ENCODE assay signal across 7 cellular contexts in the genomic region with DNA sequence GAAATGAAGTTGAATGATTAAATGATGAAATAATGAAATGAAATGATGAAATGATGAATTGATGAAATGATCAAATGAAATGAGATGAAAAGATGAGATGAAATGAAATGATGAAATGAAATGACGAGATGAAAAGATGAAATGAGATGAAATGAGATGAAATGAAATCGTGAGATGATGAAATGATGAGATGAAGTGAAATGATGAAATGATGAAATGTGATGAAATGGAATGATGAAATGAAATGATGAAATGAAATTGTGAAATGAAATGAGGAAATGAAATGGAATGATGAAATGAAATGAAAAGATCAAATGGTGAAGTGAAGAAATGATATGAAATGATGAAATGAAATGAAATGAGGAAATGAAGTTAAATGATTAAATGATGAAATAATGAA.
A peak's percentile ranks its signal among the peaks of the same experiment; 100 is the strongest.
DNase-seq lines count a peak whose midpoint lies in the region; ATAC-seq, FAIRE-seq and TF ChIP-seq lines count a peak whose summit lies in the region.
"Not testable (repeated sequence)": the region's sequence is repeated elsewhere in the genome, so short reads cannot be mapped to it uniquely, and the experiment has no call there.

No MANE protein-coding gene starts in this region.

- peak overlapping the region; percentile 61 for H3K27ac Mint-ChIP-seq in activated CD4-positive, alpha-beta T cell treated with anti-CD3 and anti-CD28 coated beads, Interleukin-2, amount 10 ng/mL, durations not matched to agents 7 days and 5 days
- peak overlapping the region; percentile 88 for H3K27ac Mint-ChIP-seq in activated T-cell treated with anti-CD3 and anti-CD28 coated beads, Interleukin-2, amount 50 U/mL, for 24 hours
- H3K27ac Mint-ChIP-seq in activated naive CD8-positive, alpha-beta T cell: peak overlapping the region; percentile 61
- H3K27ac Mint-ChIP-seq in central memory CD8-positive, alpha-beta T cell (ENCODE audit: low read depth): peak overlapping the region; percentile 67
- peak overlapping the region; percentile 91 for H3K27ac Mint-ChIP-seq in progenitor cell of endocrine pancreas

- H3K27me3 Mint-ChIP-seq in activated CD4-positive, alpha-beta T cell treated with anti-CD3 and anti-CD28 coated beads, Interleukin-2, amount 10 ng/mL, durations not matched to agents 7 days and 5 days: peaks cover 30% of the 10 kb centered on the region
- H3K27me3 Mint-ChIP-seq in activated T-cell treated with anti-CD3 and anti-CD28 coated beads, Interleukin-2, amount 50 U/mL, for 24 hours: peaks cover 20% of the 10 kb centered on the region
- H3K27me3 Mint-ChIP-seq in activated naive CD8-positive, alpha-beta T cell: peaks cover 19% of the 10 kb centered on the region
- H3K27me3 Mint-ChIP-seq in central memory CD8-positive, alpha-beta T cell: peaks cover 33% of the 10 kb centered on the region
- peaks cover 21% of the 10 kb centered on the region for H3K27me3 Mint-ChIP-seq in progenitor cell of endocrine pancreas

- not testable (repeated sequence) for DNase-seq in A549 (ENCODE audit: low read depth in 1 of 2, low spot score in 1 of 2); activated CD4-positive, alpha-beta T cell treated with anti-CD3 and anti-CD28 coated beads, Interleukin-2, amount 10 ng/mL, durations not matched to agents 7 days and 5 days; activated T-cell treated with anti-CD3 and anti-CD28 coated beads, Interleukin-2, amount 50 U/mL, for 24 hours; central memory CD8-positive, alpha-beta T cell (ENCODE audit: low spot score in 2 of 2); progenitor cell of endocrine pancreas (ENCODE audit: low spot score, unreplicated experiment)

- not testable (repeated sequence) for TF ChIP-seq POLR2A in A549 (IDR thresholded peaks at IDR 0.05; ENCODE audit: low read length)

- not testable (repeated sequence) for TF ChIP-seq CTCF in A549 (IDR thresholded peaks at IDR 0.05); HEK293 (tag by site-specific recombination; IDR thresholded peaks at IDR 0.05); progenitor cell of endocrine pancreas (IDR thresholded peaks at IDR 0.05; ENCODE audit: unreplicated experiment)

- H3K27ac ChIP-seq in A549; HEK293 (ENCODE audit: extremely low read depth, low read depth, low read length): not testable (repeated sequence)

- not testable (repeated sequence) for H3K4me3 ChIP-seq in A549; HEK293 (ENCODE audit: low read depth, low read length)

- POLR2A ChIA-PET in A549 (lab: Yijun Ruan, JAX); HEK293 (lab: Yijun Ruan, JAX); activated CD4-positive, alpha-beta T cell treated with anti-CD3 and anti-CD28 coated beads, Interleukin-2, amount 10 ng/mL, durations not matched to agents 7 days and 5 days (lab: Charles Lee): not testable (repeated sequence)

- not testable (repeated sequence) for H3K4me2 ChIP-seq in A549

- peaks cover 17% of the 10 kb centered on the region for H3K36me3 Mint-ChIP-seq in activated CD4-positive, alpha-beta T cell treated with anti-CD3 and anti-CD28 coated beads, Interleukin-2, amount 10 ng/mL, durations not matched to agents 7 days and 5 days (ENCODE audit: low read depth)
- not testable (repeated sequence) for H3K36me3 Mint-ChIP-seq in activated T-cell treated with anti-CD3 and anti-CD28 coated beads, Interleukin-2, amount 50 U/mL, for 24 hours (ENCODE audit: low read depth)
- H3K36me3 Mint-ChIP-seq in activated naive CD8-positive, alpha-beta T cell: peaks cover 13% of the 10 kb centered on the region
- peaks cover 13% of the 10 kb centered on the region for H3K36me3 Mint-ChIP-seq in central memory CD8-positive, alpha-beta T cell (ENCODE audit: insufficient read depth)
- H3K36me3 Mint-ChIP-seq in progenitor cell of endocrine pancreas (ENCODE audit: insufficient read depth): peaks cover 13% of the 10 kb centered on the region

- H3K4me1 Mint-ChIP-seq in activated CD4-positive, alpha-beta T cell treated with anti-CD3 and anti-CD28 coated beads, Interleukin-2, amount 10 ng/mL, durations not matched to agents 7 days and 5 days; activated T-cell treated with anti-CD3 and anti-CD28 coated beads, Interleukin-2, amount 50 U/mL, for 24 hours (ENCODE audit: low read depth); activated naive CD8-positive, alpha-beta T cell (ENCODE audit: low read depth); central memory CD8-positive, alpha-beta T cell; progenitor cell of endocrine pancreas (ENCODE audit: low read depth): not testable (repeated sequence)

- CTCF ChIA-PET in A549 (lab: Yijun Ruan, JAX); HEK293 (lab: Yijun Ruan, JAX); activated CD4-positive, alpha-beta T cell treated with anti-CD3 and anti-CD28 coated beads, Interleukin-2, amount 10 ng/mL, durations not matched to agents 7 days and 5 days (lab: Charles Lee): not testable (repeated sequence)

- not testable (repeated sequence) for FAIRE-seq in A549 (lab: Jason Lieb, UNC)

- not testable (repeated sequence) for H3K4me1 ChIP-seq in A549; HEK293 (ENCODE audit: control insufficient read depth, insufficient read depth, low read length)

- peak overlapping the region; percentile 25 for H3K4me3 Mint-ChIP-seq in activated CD4-positive, alpha-beta T cell treated with anti-CD3 and anti-CD28 coated beads, Interleukin-2, amount 10 ng/mL, durations not matched to agents 7 days and 5 days
- not testable (repeated sequence) for H3K4me3 Mint-ChIP-seq in activated T-cell treated with anti-CD3 and anti-CD28 coated beads, Interleukin-2, amount 50 U/mL, for 24 hours; activated naive CD8-positive, alpha-beta T cell; central memory CD8-positive, alpha-beta T cell; progenitor cell of endocrine pancreas (ENCODE audit: low read depth)

- peaks cover 22% of the 10 kb centered on the region for H3K9me3 Mint-ChIP-seq in activated CD4-positive, alpha-beta T cell treated with anti-CD3 and anti-CD28 coated beads, Interleukin-2, amount 10 ng/mL, durations not matched to agents 7 days and 5 days
- peaks cover 24% of the 10 kb centered on the region for H3K9me3 Mint-ChIP-seq in activated T-cell treated with anti-CD3 and anti-CD28 coated beads, Interleukin-2, amount 50 U/mL, for 24 hours
- peaks cover 18% of the 10 kb centered on the region for H3K9me3 Mint-ChIP-seq in activated naive CD8-positive, alpha-beta T cell (ENCODE audit: low read depth)
- H3K9me3 Mint-ChIP-seq in central memory CD8-positive, alpha-beta T cell: peaks cover 26% of the 10 kb centered on the region
- H3K9me3 Mint-ChIP-seq in progenitor cell of endocrine pancreas (ENCODE audit: low read depth): peaks cover 28% of the 10 kb centered on the region

- not testable (repeated sequence) for H3K9me3 ChIP-seq in A549; HEK293 (ENCODE audit: control insufficient read depth, insufficient read depth, low read depth, low read length)

- not testable (repeated sequence) for H3K36me3 ChIP-seq in HEK293 (ENCODE audit: control insufficient read depth in 2 of 2, insufficient read depth in 1 of 2, low read length in 2 of 2)

- not testable (repeated sequence) for TF ChIP-seq RAD21 in A549 (conservative IDR thresholded peaks at IDR 0.05 in 1 of 2, IDR thresholded peaks at IDR 0.05 in 1 of 2)

- not testable (repeated sequence) for ATAC-seq in A549; central memory CD8-positive, alpha-beta T cell (replicated peaks; ENCODE audit: extremely low read depth, poor library complexity, severe bottlenecking)

- 20% methylated on average over 2 of the region's 2 CpGs for WGBS in A549 (ENCODE audit: missing lambda C conversion rate)

- TF ChIP-seq EP300 in A549 (IDR thresholded peaks at IDR 0.05): not testable (repeated sequence)

TF ChIP-seq in A549, 52 proteins besides CTCF, POLR2A, EP300 and RAD21:
- TF ChIP-seq CHD4 (IDR thresholded peaks at IDR 0.05; ENCODE audit: borderline replicate concordance): 0 out of 2 replicates have a peak, but pooled peaks have one; percentile 18

TF ChIP-seq in HEK293, 187 proteins besides CTCF, POLR2A, EP300 and RAD21 (continues in another document):
- TF ChIP-seq, protein P1, sequence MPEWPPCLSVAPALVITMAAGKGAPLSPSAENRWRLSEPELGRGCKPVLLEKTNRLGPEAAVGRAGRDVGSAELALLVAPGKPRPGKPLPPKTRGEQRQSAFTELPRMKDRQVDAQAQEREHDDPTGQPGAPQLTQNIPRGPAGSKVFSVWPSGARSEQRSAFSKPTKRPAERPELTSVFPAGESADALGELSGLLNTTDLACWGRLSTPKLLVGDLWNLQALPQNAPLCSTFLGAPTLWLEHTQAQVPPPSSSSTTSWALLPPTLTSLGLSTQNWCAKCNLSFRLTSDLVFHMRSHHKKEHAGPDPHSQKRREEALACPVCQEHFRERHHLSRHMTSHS (tag by site-specific recombination; IDR thresholded peaks at IDR 0.05): 0 out of 2 replicates have a peak, but pooled peaks have one; percentile 58
- TF ChIP-seq ZNF707 (tag by site-specific recombination; IDR thresholded peaks at IDR 0.05) (0 out of 2 replicates have a peak, but pooled peaks have one; percentile 62), ZNF324 (tag by site-specific recombination; IDR thresholded peaks at IDR 0.05) (peak; percentile 95), ZNF26 (tag by site-specific recombination; IDR thresholded peaks at IDR 0.05) (peak; percentile 40; the same call in 1 of the 2 replicates)
